ENCODE assay signal across 8 cellular contexts in genomic region chr10:125822878-125823662, GRCh38. TPM values are rescaled to one million over a fixed set of nuclear protein-coding genes. Genes with fewer than 3 reads are reported as not detected.
DNase-seq lines count a peak whose midpoint lies in the region; ATAC-seq and TF ChIP-seq lines count a peak whose summit lies in the region.

Gene BCCIP (plus strand): TSS chr10:125823546. CDS start chr10:125823558, 12 bp downstream.
Gene UROS (minus strand): TSS chr10:125823258. CDS start chr10:125816499, 6,759 bp downstream.

- intact Hi-C loops in left cardiac atrium (cut with DNase I) (no loop called here), posterior vena cava (cut with DNase I) (loop anchor here in 1 of 2 donors (10.0 kb wide), 1 partner anchor 88 kb away; no protein-coding TSS in a partner anchor)

- peaks cover 32 to 45% (median 36%) of the 10 kb centered on the region in 4 donors for H3K4me1 ChIP-seq in upper lobe of left lung

- no peaks in the 10 kb centered on the region for H3K9me3 ChIP-seq in upper lobe of left lung

- H3K36me3 ChIP-seq in upper lobe of left lung, result peaks cover 0 to 11% (median 2%) of the 10 kb centered on the region in 4 donors

- peak within 1 kb of the TSS; percentile 89 to 98 (median 96) for H3K4me3 ChIP-seq in upper lobe of left lung

- TF ChIP-seq CTCF in GM13976 (IDR thresholded peaks at IDR 0.05; ENCODE audit: borderline replicate concordance, control extremely low read depth, extremely low read depth, insufficient read depth, missing control alignments), result no peak
- peak in 2 of 6 experiments; percentile 12 to 20 for TF ChIP-seq CTCF in upper lobe of left lung (IDR thresholded peaks at IDR 0.05)

- CTCF ChIA-PET in T-cell (lab: Charles Lee), result interaction anchor here in 1 of 2 donors (1.0 kb wide), 2 partner anchors 9 to 104 kb away, joined by 3 to 4 read pairs; partner anchors contain the start of gene EDRF1

- TF ChIP-seq POLR2A in upper lobe of left lung (IDR thresholded peaks at IDR 0.05), result peak in 2 of 4 donors; percentile 37 to 74

- no peaks in the 10 kb centered on the region for H3K27me3 ChIP-seq in upper lobe of left lung

- H3K4me1 Mint-ChIP-seq in T-cell, result peaks cover 19 to 30% (median 29%) of the 10 kb centered on the region in 3 donors

- ATAC-seq in HG02870 (IDR thresholded peaks at IDR 0.05; ENCODE audit: unreplicated experiment), result peak; percentile 75
- peak; percentile 86 to 92 (median 88) for ATAC-seq in T-cell (replicated peaks in 1 of 4)
- ATAC-seq in left cardiac atrium, result peak; percentile 95
- ATAC-seq in upper lobe of left lung (ENCODE audit: low FRiP score in 2 of 2), result peak; percentile 94 to 98

- H3K27ac Mint-ChIP-seq in T-cell, result peak within 1 kb of the TSS in 1 of 2 donors; percentile 80

- peaks cover 10% of the 10 kb centered on the region for H3K36me3 Mint-ChIP-seq in T-cell

- peak; percentile 96 for DNase-seq in GM13976 (ENCODE audit: low spot score)
- DNase-seq in NCI-H146 (lab: John Stamatoyannopoulos, UW), result peak; percentile 90
- peak; percentile 76 to 92 (median 87) for DNase-seq in T-cell
- peak; percentile 95 for DNase-seq in left cardiac atrium
- DNase-seq in posterior vena cava (ENCODE audit: low spot score), result peak; percentile 97
- DNase-seq in upper lobe of left lung, result peak; percentile 92 to 96

- H3K27ac ChIP-seq in adipose tissue (ENCODE audit: low read depth, low read length) (peak within 1 kb of the TSS; percentile 70), upper lobe of left lung (peak within 1 kb of the TSS; percentile 87 to 91 (median 90))

- no peak for TF ChIP-seq EP300 in upper lobe of left lung (IDR thresholded peaks at IDR 0.05)

- no peaks in the 10 kb centered on the region for H3K27me3 Mint-ChIP-seq in T-cell

- WGBS in adipose tissue, 3 donors, result 0 to 1% (median 0%) methylated on average over 63 to 74 of the region's 74 CpGs
- 0 to 1% methylated on average over 29 to 52 of the region's 74 CpGs for WGBS in upper lobe of left lung, 2 donors

- POLR2A ChIA-PET in T-cell (lab: Charles Lee), result interaction anchor here in 1 of 2 donors (1.1 kb wide), 1 partner anchor 104 kb away, joined by 3 read pairs; the partner anchor contains the start of gene EDRF1

- H3K4me3 Mint-ChIP-seq in T-cell, result peak within 1 kb of the TSS in 2 of 3 donors; percentile 76 to 79

- H3K9me3 Mint-ChIP-seq in T-cell, result no peaks in the 10 kb centered on the region

- in situ Hi-C loops in GM13976 (cut with MboI; ENCODE audit: low sequenced_read_pairs, unreplicated experiment), result no loop called here

RNA-seq across cellular contexts. Expression of gene BCCIP, which starts in this region (rescaled TPM):
- total RNA-seq in T-cell (10 to 100 TPM; 34.0 to 43.2 (median 38.2) TPM), left cardiac atrium (10 to 100 TPM; 34.8 to 51.1 TPM), posterior vena cava (10 to 100 TPM; 37.5 to 38.8 TPM), upper lobe of left lung (10 to 100 TPM; 13.7 to 53.8 (median 35.2) TPM)
- 10 to 100 TPM; 29.2 to 59.9 (median 54.2) TPM for polyA plus RNA-seq in adipose tissue

RNA-seq across cellular contexts. Expression of gene UROS, which starts in this region (rescaled TPM):
- total RNA-seq in T-cell (10 to 100 TPM; 28.9 to 39.2 (median 35.5) TPM), left cardiac atrium (10 to 100 TPM; 59.5 to 68.5 TPM), posterior vena cava (10 to 100 TPM; 28.2 to 31.4 TPM), upper lobe of left lung (10 to 100 TPM; 26.3 to 48.0 (median 37.2) TPM)
- polyA plus RNA-seq in adipose tissue, result 10 to 100 TPM; 17.1 to 56.3 (median 56.1) TPM

Comparison
In these comparisons a context has a peak if more than half of its experiments do, and no peak if none do; other contexts are left out.
1. Peak in every context shown above with its lines: DNase-seq, ATAC-seq, H3K4me3 ChIP-seq and H3K27ac ChIP-seq.